1 cellular context compared by ENCODE assay signal in the genomic region with DNA sequence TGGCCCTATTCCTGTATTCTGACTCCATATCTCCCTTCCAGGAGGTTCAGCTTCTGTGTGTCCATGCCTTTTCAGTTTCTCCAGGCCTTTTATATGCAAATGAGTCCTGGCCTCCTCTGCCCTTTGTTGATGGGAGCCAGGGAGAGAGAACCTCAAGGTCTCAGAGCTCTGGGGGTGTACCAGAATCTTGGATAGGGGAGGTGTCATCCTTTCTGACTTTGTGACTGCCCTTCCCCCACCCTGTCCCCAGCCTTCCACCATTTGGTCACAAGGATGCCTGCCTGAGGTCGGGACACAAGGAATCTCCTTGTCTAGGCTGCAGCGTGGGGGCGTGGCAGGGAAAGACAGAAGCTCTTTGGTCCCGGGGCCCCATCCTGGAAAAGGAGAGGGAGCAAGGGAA.
TF ChIP-seq lines count a peak whose summit lies in the region.

No MANE protein-coding gene starts in this region.

TF ChIP-seq in IMR-90, 13 proteins besides CTCF, POLR2A, EP300 and RAD21:
- TF ChIP-seq CHD1 (IDR thresholded peaks at IDR 0.05; ENCODE audit: low read depth, low read length): no peak
- TF ChIP-seq NFE2L2 (IDR thresholded peaks at IDR 0.05; ENCODE audit: low read depth, low read length): no peak
- TF ChIP-seq RCOR1 (IDR thresholded peaks at IDR 0.05; ENCODE audit: insufficient replicate concordance, low read length): no peak
- no peak for TF ChIP-seq USF2 (IDR thresholded peaks at IDR 0.05; ENCODE audit: low read depth, low read length)
- no peak for TF ChIP-seq BHLHE40 (IDR thresholded peaks at IDR 0.05; ENCODE audit: low read depth, low read length)
- TF ChIP-seq ELK1 (IDR thresholded peaks at IDR 0.05; ENCODE audit: borderline replicate concordance, low read depth, low read length): no peak
- TF ChIP-seq MXI1 (IDR thresholded peaks at IDR 0.05; ENCODE audit: borderline replicate concordance, low read depth, low read length): no peak
- TF ChIP-seq MAZ (IDR thresholded peaks at IDR 0.05; ENCODE audit: borderline replicate concordance, low read depth, low read length): no peak
- no peak for TF ChIP-seq FOS (IDR thresholded peaks at IDR 0.05; ENCODE audit: low read depth, low read length)
- TF ChIP-seq SMC3 (IDR thresholded peaks at IDR 0.05; ENCODE audit: low read depth, low read length): no peak
- TF ChIP-seq CEBPB (IDR thresholded peaks at IDR 0.05; ENCODE audit: low read depth, low read length): no peak
